ENCODE assay signal across 22 cellular contexts in genomic region chr18:38174173-38174572, GRCh38.
"Had no signal": no experiment of that assay in that cellular context is flagged by ENCODE, and none has a peak within 500 bp of the region (broad histone marks: within the 10 kb centered on the region; RNA-seq: fewer than 3 reads in every experiment).

No MANE protein-coding gene starts in this region.

- H3K27me3 ChIP-seq: ascending aorta had no signal

- H3K9me3 ChIP-seq: ascending aorta had no signal

- H3K36me3 ChIP-seq: ascending aorta had no signal

- H3K27me3 Mint-ChIP-seq: activated B cell treated with CpG ODN at 0.5 μM for 24 hours; activated CD4-positive, alpha-beta T cell treated with anti-CD3 and anti-CD28 coated beads, Interleukin-2, amount 10 ng/mL, durations not matched to agents 24 days and 14 days; activated CD8-positive, alpha-beta memory T cell treated with anti-CD3 and anti-CD28 coated beads, Interleukin-2, amount 10 ng/mL, durations not matched to agents 7 days and 5 days; activated naive CD8-positive, alpha-beta T cell treated with anti-CD3 and anti-CD28 coated beads, Interleukin-2, amount 50 U/mL, for 24 hours; activated T-cell treated with anti-CD3 and anti-CD28 coated beads, Interleukin-2, amount 50 U/mL, for 24 hours; brain had no signal

- H3K9ac ChIP-seq: KMS-11 had no signal

- H3K4me3 ChIP-seq: ascending aorta, PC-9 had no signal

- H3K4me1 Mint-ChIP-seq: activated B cell treated with CpG ODN at 0.5 μM for 24 hours; activated CD4-positive, alpha-beta T cell treated with anti-CD3 and anti-CD28 coated beads, Interleukin-2, amount 10 ng/mL, durations not matched to agents 24 days and 14 days; activated CD8-positive, alpha-beta memory T cell treated with anti-CD3 and anti-CD28 coated beads, Interleukin-2, amount 10 ng/mL, durations not matched to agents 7 days and 5 days; activated naive CD8-positive, alpha-beta T cell treated with anti-CD3 and anti-CD28 coated beads, Interleukin-2, amount 50 U/mL, for 24 hours had no signal

- H2AFZ ChIP-seq: PC-9 had no signal

- H3K27ac ChIP-seq: ascending aorta, KMS-11, PC-9 had no signal

- H3K4me2 ChIP-seq: KMS-11, PC-9 had no signal

- DNase-seq: activated B cell treated with CpG ODN at 0.5 μM for 24 hours; activated CD4-positive, alpha-beta T cell treated with anti-CD3 and anti-CD28 coated beads for 1 hour; activated CD4-positive, alpha-beta T cell treated with anti-CD3 and anti-CD28 coated beads, Interleukin-2, amount 10 ng/mL, durations not matched to agents 24 days and 14 days; activated CD4-positive, alpha-beta T cell treated with anti-CD3 and anti-CD28 coated beads, Interleukin-2, amount 50 U/mL, for 48 hours; activated CD8-positive, alpha-beta memory T cell treated with anti-CD3 and anti-CD28 coated beads, Interleukin-2, amount 10 ng/mL, durations not matched to agents 7 days and 5 days; activated effector memory CD4-positive, alpha-beta T cell treated with anti-CD3 and anti-CD28 coated beads, Interleukin-2, amount 50 U/mL, for 16 hours; activated naive CD4-positive, alpha-beta T cell treated with Interleukin-2 at 50 U/mL for 16 hours; activated naive CD8-positive, alpha-beta T cell treated with anti-CD3 and anti-CD28 coated beads, Interleukin-2, amount 50 U/mL, for 24 hours; activated T-cell treated with anti-CD3 and anti-CD28 coated beads, Interleukin-2, amount 50 U/mL, for 24 hours; amniotic stem cell; cerebellar nuclear complex; NCI-H1092; NCI-H1694 treated with DMSO at 0.1 percent for 48 hours; NCI-H2029 treated with DMSO at 0.1 percent for 48 hours; NCI-H446 treated with DMSO at 0.1 percent for 48 hours; PC-9; SHP77 treated with DMSO at 0.1 percent for 48 hours had no signal

- H3K4me3 Mint-ChIP-seq: activated B cell treated with CpG ODN at 0.5 μM for 24 hours; activated CD4-positive, alpha-beta T cell treated with anti-CD3 and anti-CD28 coated beads, Interleukin-2, amount 10 ng/mL, durations not matched to agents 24 days and 14 days; activated CD8-positive, alpha-beta memory T cell treated with anti-CD3 and anti-CD28 coated beads, Interleukin-2, amount 10 ng/mL, durations not matched to agents 7 days and 5 days; activated naive CD8-positive, alpha-beta T cell treated with anti-CD3 and anti-CD28 coated beads, Interleukin-2, amount 50 U/mL, for 24 hours; activated T-cell treated with anti-CD3 and anti-CD28 coated beads, Interleukin-2, amount 50 U/mL, for 24 hours; T-helper 1 cell treated with Interleukin-12 subunit alpha and Interleukin-12 subunit beta and Interleukin-4 antibody, amounts not matched to agents 30 μg/mL and 1 μg/mL, for 36 hours had no signal

- H3K27ac Mint-ChIP-seq: activated B cell treated with CpG ODN at 0.5 μM for 24 hours; activated CD4-positive, alpha-beta T cell treated with anti-CD3 and anti-CD28 coated beads, Interleukin-2, amount 10 ng/mL, durations not matched to agents 24 days and 14 days; activated CD8-positive, alpha-beta memory T cell treated with anti-CD3 and anti-CD28 coated beads, Interleukin-2, amount 10 ng/mL, durations not matched to agents 7 days and 5 days; activated naive CD4-positive, alpha-beta T cell treated with anti-CD3 and anti-CD28 coated beads, Interleukin-2, amount 50 U/mL, for 72 hours; activated naive CD8-positive, alpha-beta T cell treated with anti-CD3 and anti-CD28 coated beads, Interleukin-2, amount 50 U/mL, for 24 hours; activated T-cell treated with anti-CD3 and anti-CD28 coated beads, Interleukin-2, amount 50 U/mL, for 24 hours; T-helper 1 cell treated with Interleukin-12 subunit alpha and Interleukin-12 subunit beta and Interleukin-4 antibody, amounts not matched to agents 30 μg/mL and 1 μg/mL, for 36 hours had no signal

- H3K36me3 Mint-ChIP-seq: activated CD8-positive, alpha-beta memory T cell treated with anti-CD3 and anti-CD28 coated beads, Interleukin-2, amount 10 ng/mL, durations not matched to agents 7 days and 5 days; activated naive CD4-positive, alpha-beta T cell treated with anti-CD3 and anti-CD28 coated beads, Interleukin-2, amount 50 U/mL, for 72 hours; brain had no signal

- H3K4me1 ChIP-seq: ascending aorta had no signal

- H3K9me3 Mint-ChIP-seq: activated CD4-positive, alpha-beta T cell treated with anti-CD3 and anti-CD28 coated beads, Interleukin-2, amount 10 ng/mL, durations not matched to agents 24 days and 14 days; brain; T-helper 1 cell treated with Interleukin-12 subunit alpha and Interleukin-12 subunit beta and Interleukin-4 antibody, amounts not matched to agents 30 μg/mL and 1 μg/mL, for 36 hours had no signal

- ATAC-seq: activated CD8-positive, alpha-beta memory T cell treated with anti-CD3 and anti-CD28 coated beads, Interleukin-2, amount 10 ng/mL, durations not matched to agents 7 days and 5 days; activated naive CD4-positive, alpha-beta T cell treated with anti-CD3 and anti-CD28 coated beads, Interleukin-2, amount 50 U/mL, for 72 hours; activated naive CD8-positive, alpha-beta T cell treated with anti-CD3 and anti-CD28 coated beads, Interleukin-2, amount 50 U/mL, for 24 hours had no signal
